Comparison of ENCODE assay signal across 28 cellular contexts in genomic region chr4:129233691-129234090, GRCh38.
DNase-seq lines count a peak whose midpoint lies in the region; ATAC-seq and TF ChIP-seq lines count a peak whose summit lies in the region.
"Had no signal": no experiment of that assay in that cellular context is flagged by ENCODE, and none has a peak within 500 bp of the region (broad histone marks: within the 10 kb centered on the region; RNA-seq: fewer than 3 reads in every experiment).

No MANE protein-coding gene starts in this region.

- no peak overlapping the region for H3K56ac ChIP-seq in mesendoderm (ENCODE audit: low read length)

- no peaks in the 10 kb centered on the region for H3K36me3 ChIP-seq in mesendoderm (ENCODE audit: control insufficient read depth, insufficient read depth, low read length)
- H3K36me3 ChIP-seq: BE2C had no signal

- H4K8ac ChIP-seq in mesendoderm (ENCODE audit: low read depth, low read length) = no peak overlapping the region

- no peak; the same call in 2 of the 3 replicates for ATAC-seq in SK-N-SH treated with all-trans-retinoic acid at 6 μM for 48 hours
- ATAC-seq in activated T-cell treated with anti-CD3 and anti-CD28 coated beads, Interleukin-2, amount 50 U/mL, for 72 hours (replicated peaks in 1 of 2) = no peak
- ATAC-seq: GM23338, K562, T-helper 17 cell had no signal

- no peaks in the 10 kb centered on the region for H3K27me3 Mint-ChIP-seq in activated T-cell treated with anti-CD3 and anti-CD28 coated beads, Interleukin-2, amount 50 U/mL, for 72 hours (ENCODE audit: low read depth)

- no peak overlapping the region for H2BK5ac ChIP-seq in mesendoderm (ENCODE audit: low read length)

- H3K36me3 Mint-ChIP-seq in activated T-cell treated with anti-CD3 and anti-CD28 coated beads, Interleukin-2, amount 50 U/mL, for 72 hours (ENCODE audit: insufficient read depth in 2 of 2) = no peaks in the 10 kb centered on the region
- H3K36me3 Mint-ChIP-seq: CD14-positive monocyte; CD8-positive, alpha-beta memory T cell had no signal

- H3K23ac ChIP-seq in mesendoderm (ENCODE audit: low read length) = no peak overlapping the region

- H3K4ac ChIP-seq in mesendoderm (ENCODE audit: low read depth, low read length) = no peak overlapping the region

- no peak overlapping the region for H3K4me3 Mint-ChIP-seq in activated T-cell treated with anti-CD3 and anti-CD28 coated beads, Interleukin-2, amount 50 U/mL, for 72 hours
- H3K4me3 Mint-ChIP-seq: CD14-positive monocyte; CD8-positive, alpha-beta memory T cell; GM23338; H9; HFFc6; T-helper 17 cell had no signal

- no peaks in the 10 kb centered on the region for H3K9me3 Mint-ChIP-seq in activated T-cell treated with anti-CD3 and anti-CD28 coated beads, Interleukin-2, amount 50 U/mL, for 72 hours
- H3K9me3 Mint-ChIP-seq: CD8-positive, alpha-beta memory T cell; GM23338; H9; HFFc6 had no signal

- no peaks in the 10 kb centered on the region for H3K79me2 ChIP-seq in mesendoderm (ENCODE audit: control insufficient read depth, insufficient read depth, low read length)

- peak; percentile 14 for DNase-seq in DMS153 (lab: John Stamatoyannopoulos, UW)
- DNase-seq in DMS153 treated with DMSO at 0.1 percent for 48 hours (lab: John Stamatoyannopoulos, UW; ENCODE audit: unreplicated experiment) = no peak
- peak; percentile 82 for DNase-seq in NCI-H1417 treated with DMSO at 0.1 percent for 48 hours (lab: John Stamatoyannopoulos, UW)
- DNase-seq in NCI-H2227 treated with DMSO at 0.1 percent for 48 hours (lab: John Stamatoyannopoulos, UW) = peak; percentile 78
- no peak for DNase-seq in mesendoderm
- no peak for DNase-seq in NCI-H82 treated with DMSO at 0.1 percent for 48 hours (lab: John Stamatoyannopoulos, UW; ENCODE audit: unreplicated experiment)
- no peak for DNase-seq in activated T-cell treated with anti-CD3 and anti-CD28 coated beads, Interleukin-2, amount 50 U/mL, for 72 hours
- DNase-seq: ACHN; BE2C; Calu3; CD8-positive, alpha-beta memory T cell; DMS53; H9; HFFc6; MV-4-11; NCI-H1105; NCI-H1694 treated with DMSO at 0.1 percent for 48 hours; NCI-H510A; NCI-H774; Right ventricle myocardium superior; RPMI8226; T-helper 17 cell had no signal

- H3K27me3 ChIP-seq in mesendoderm (ENCODE audit: insufficient read depth, low read length, poor library complexity) = no peaks in the 10 kb centered on the region
- H3K27me3 ChIP-seq: BE2C had no signal

- H4K5ac ChIP-seq in mesendoderm (ENCODE audit: low read length) = no peak overlapping the region

- no peak overlapping the region for H3K4me3 ChIP-seq in mesendoderm (ENCODE audit: low read length)
- H3K4me3 ChIP-seq: GM23338, K562, SK-N-MC had no signal

- H3K9ac ChIP-seq in mesendoderm (ENCODE audit: low read length) = no peak overlapping the region

- H3K79me1 ChIP-seq in mesendoderm (ENCODE audit: low read length) = no peaks in the 10 kb centered on the region

- no peak overlapping the region for H3K27ac Mint-ChIP-seq in activated T-cell treated with anti-CD3 and anti-CD28 coated beads, Interleukin-2, amount 50 U/mL, for 72 hours
- H3K27ac Mint-ChIP-seq: CD14-positive monocyte; CD8-positive, alpha-beta memory T cell; GM23338; H9; HFFc6; T-helper 17 cell had no signal

- no peak overlapping the region for H2BK120ac ChIP-seq in mesendoderm (ENCODE audit: low read depth, low read length)

- no peak overlapping the region for H3K18ac ChIP-seq in mesendoderm (ENCODE audit: low read length)

- no peak overlapping the region for H3K27ac ChIP-seq in mesendoderm (ENCODE audit: low read depth, low read length)
- H3K27ac ChIP-seq: 22Rv1, SK-N-MC had no signal

- no peaks in the 10 kb centered on the region for H3K4me1 Mint-ChIP-seq in activated T-cell treated with anti-CD3 and anti-CD28 coated beads, Interleukin-2, amount 50 U/mL, for 72 hours (ENCODE audit: low read depth)
- H3K4me1 Mint-ChIP-seq: CD14-positive monocyte; CD8-positive, alpha-beta memory T cell; T-helper 17 cell had no signal

- no peaks in the 10 kb centered on the region for H3K4me1 ChIP-seq in mesendoderm (ENCODE audit: control insufficient read depth, low read depth, low read length)

- WGBS in mesendoderm (ENCODE audit: extremely low coverage, insufficient coverage, low lambda C conversion rate) = no CpG with 5 or more reads among the region's 1 CpG

- H3K4me2 ChIP-seq in mesendoderm (ENCODE audit: low read length) = no peak overlapping the region
- H3K4me2 ChIP-seq: GM23338 had no signal

- no peak overlapping the region for H2BK15ac ChIP-seq in mesendoderm (replicated peaks; ENCODE audit: low read depth)

- no peak overlapping the region for H2AK5ac ChIP-seq in mesendoderm (ENCODE audit: low read length)

TF ChIP-seq in SK-N-SH treated with all-trans-retinoic acid at 6 μM for 48 hours, 23 proteins besides CTCF, POLR2A, EP300 and RAD21 (continues in another document):
- TF ChIP-seq ZNF8 (CRISPR knock-in tag; IDR thresholded peaks at IDR 0.05) = no peak
- no peak for TF ChIP-seq ESRRG (CRISPR knock-in tag; IDR thresholded peaks at IDR 0.05)
- TF ChIP-seq CREB5 (CRISPR knock-in tag; IDR thresholded peaks at IDR 0.05; ENCODE audit: low read depth) = no peak
- TF ChIP-seq PATZ1 (CRISPR knock-in tag; IDR thresholded peaks at IDR 0.05; ENCODE audit: borderline replicate concordance) = no peak
- TF ChIP-seq BACH2 (CRISPR knock-in tag; IDR thresholded peaks at IDR 0.05; ENCODE audit: borderline replicate concordance) = no peak
- no peak for TF ChIP-seq TSHZ2 (CRISPR knock-in tag; IDR thresholded peaks at IDR 0.05)
- TF ChIP-seq PPARA (CRISPR knock-in tag; IDR thresholded peaks at IDR 0.05; ENCODE audit: borderline replicate concordance) = no peak
- no peak for TF ChIP-seq CSRNP3 (CRISPR knock-in tag; IDR thresholded peaks at IDR 0.05)
- TF ChIP-seq GLIS3 (CRISPR knock-in tag; IDR thresholded peaks at IDR 0.05) = no peak
- no peak for TF ChIP-seq SNAI2 (CRISPR knock-in tag; IDR thresholded peaks at IDR 0.05)
- TF ChIP-seq TCF4 (CRISPR knock-in tag; IDR thresholded peaks at IDR 0.05; ENCODE audit: borderline replicate concordance) = no peak
- no peak for TF ChIP-seq ZNF565 (CRISPR knock-in tag; conservative IDR thresholded peaks at IDR 0.05; ENCODE audit: low read depth)

Comparison
In these comparisons a context has a peak if more than half of its experiments do, and no peak if none do; other contexts are left out.
1. DNase-seq: peak in DMS153 (single experiment), NCI-H1417 treated with DMSO at 0.1 percent for 48 hours (single experiment) and NCI-H2227 treated with DMSO at 0.1 percent for 48 hours (single experiment); none in DMS153 treated with DMSO at 0.1 percent for 48 hours (single experiment), mesendoderm (single experiment), NCI-H82 treated with DMSO at 0.1 percent for 48 hours (single experiment) and activated T-cell treated with anti-CD3 and anti-CD28 coated beads, Interleukin-2, amount 50 U/mL, for 72 hours (0 of 2).